Comparison of ENCODE assay signal across 9 cellular contexts in genomic region chr12:13981296-13981962, GRCh38. TPM values are rescaled to one million over a fixed set of nuclear protein-coding genes. Genes with fewer than 3 reads are reported as not detected.
DNase-seq lines count a peak whose midpoint lies in the region; ATAC-seq and TF ChIP-seq lines count a peak whose summit lies in the region.
"Had no signal": no experiment of that assay in that cellular context is flagged by ENCODE, and none has a peak within 500 bp of the region (broad histone marks: within the 10 kb centered on the region; RNA-seq: fewer than 3 reads in every experiment).

Gene GRIN2B (minus strand): TSS chr12:13981602. CDS start chr12:13866208, 115,394 bp downstream.

- no peak within 1 kb of the TSS for H3K27ac Mint-ChIP-seq in WTC11
- H3K27ac Mint-ChIP-seq in stimulated activated naive B cell treated with anti-CD40 and anti-IgM and Interleukin-4, amounts not matched to agents 10 μg/mL and 1 μg/mL and 100 μg/mL, for 72 hours = peak within 1 kb of the TSS; percentile 47

- TF ChIP-seq CTCF in WTC11 (IDR thresholded peaks at IDR 0.05) = no peak

- H3K9me3 Mint-ChIP-seq in WTC11 = no peaks in the 10 kb centered on the region
- peaks cover 0 to 3% of the 10 kb centered on the region in 2 donors for H3K9me3 Mint-ChIP-seq in stimulated activated naive B cell treated with anti-CD40 and anti-IgM and Interleukin-4, amounts not matched to agents 10 μg/mL and 1 μg/mL and 100 μg/mL, for 72 hours

- peaks cover 23% of the 10 kb centered on the region for H3K4me1 Mint-ChIP-seq in WTC11
- H3K4me1 Mint-ChIP-seq in stimulated activated naive B cell treated with anti-CD40 and anti-IgM and Interleukin-4, amounts not matched to agents 10 μg/mL and 1 μg/mL and 100 μg/mL, for 72 hours = peaks cover 12 to 26% of the 10 kb centered on the region in 2 donors

- H3K27me3 Mint-ChIP-seq in WTC11 (ENCODE audit: low read depth) = peaks cover 80% of the 10 kb centered on the region
- H3K27me3 Mint-ChIP-seq in stimulated activated naive B cell treated with anti-CD40 and anti-IgM and Interleukin-4, amounts not matched to agents 10 μg/mL and 1 μg/mL and 100 μg/mL, for 72 hours = peaks cover 66 to 89% of the 10 kb centered on the region in 2 donors

- peak; percentile 52 for ATAC-seq in WTC11
- peak; percentile 27 to 33 for ATAC-seq in stimulated activated naive B cell treated with anti-CD40 and anti-IgM and Interleukin-4, amounts not matched to agents 10 μg/mL and 1 μg/mL and 100 μg/mL, for 72 hours (replicated peaks)
- ATAC-seq in HG02938 (IDR thresholded peaks at IDR 0.05; ENCODE audit: unreplicated experiment) = no peak
- ATAC-seq in HG02759 (IDR thresholded peaks at IDR 0.05; ENCODE audit: unreplicated experiment) = no peak
- no peak for ATAC-seq in GM18873 (IDR thresholded peaks at IDR 0.05; ENCODE audit: low FRiP score, unreplicated experiment)

- peak; percentile 32 for DNase-seq in NCI-H748 (lab: John Stamatoyannopoulos, UW; ENCODE audit: unreplicated experiment)
- no peak for DNase-seq in NCI-H748 treated with DMSO at 0.1 percent for 48 hours (lab: John Stamatoyannopoulos, UW)
- DNase-seq in WTC11 (ENCODE audit: low spot score) = peak; percentile 58
- DNase-seq in islet precursor cell = peak; percentile 67
- no peak for DNase-seq in stimulated activated naive B cell treated with anti-CD40 and anti-IgM and Interleukin-4, amounts not matched to agents 10 μg/mL and 1 μg/mL and 100 μg/mL, for 72 hours
- DNase-seq: AML-193 had no signal

- peak within 1 kb of the TSS; percentile 92 for H3K4me3 Mint-ChIP-seq in WTC11
- peak within 1 kb of the TSS; percentile 75 to 80 for H3K4me3 Mint-ChIP-seq in stimulated activated naive B cell treated with anti-CD40 and anti-IgM and Interleukin-4, amounts not matched to agents 10 μg/mL and 1 μg/mL and 100 μg/mL, for 72 hours

- POLR2A ChIA-PET in WTC11 (lab: Charles Lee) = no interaction called here

- CTCF ChIA-PET in WTC11 (lab: Charles Lee) = interaction anchor here (0.8 to 2.2 kb wide), 91 partner anchors 10 to 1109 kb away, joined by 3 to 42 read pairs (median 4); no protein-coding TSS in a partner anchor

- H3K36me3 Mint-ChIP-seq in WTC11 = no peaks in the 10 kb centered on the region
- H3K36me3 Mint-ChIP-seq in stimulated activated naive B cell treated with anti-CD40 and anti-IgM and Interleukin-4, amounts not matched to agents 10 μg/mL and 1 μg/mL and 100 μg/mL, for 72 hours = no peaks in the 10 kb centered on the region

TF ChIP-seq in WTC11, 78 proteins besides CTCF, POLR2A, EP300 and RAD21:
- TF ChIP-seq NR2C2 (CRISPR knock-in tag; IDR thresholded peaks at IDR 0.05) = no peak
- 0 out of 2 replicates have a peak, but pooled peaks have one; percentile 9 for TF ChIP-seq HMGXB4 (CRISPR knock-in tag; IDR thresholded peaks at IDR 0.05)

RNA-seq across cellular contexts. Expression of gene GRIN2B, which starts in this region (rescaled TPM):
- total RNA-seq in WTC11 (2021) = 1.3 to 1.6 TPM (median 1.4 TPM) in 3 replicates

Comparison
In these comparisons a context has a peak if more than half of its experiments do, and no peak if none do; other contexts are left out.
1. DNase-seq: peak in NCI-H748 (single experiment), WTC11 (single experiment) and islet precursor cell (single experiment); none in NCI-H748 treated with DMSO at 0.1 percent for 48 hours (single experiment) and stimulated activated naive B cell treated with anti-CD40 and anti-IgM and Interleukin-4, amounts not matched to agents 10 μg/mL and 1 μg/mL and 100 μg/mL, for 72 hours (single experiment).
2. ATAC-seq: peak in WTC11 (single experiment) and stimulated activated naive B cell treated with anti-CD40 and anti-IgM and Interleukin-4, amounts not matched to agents 10 μg/mL and 1 μg/mL and 100 μg/mL, for 72 hours (2 of 2); none in HG02938 (single experiment), HG02759 (single experiment) and GM18873 (single experiment).